Comparison of ENCODE assay signal across 13 cellular contexts in genomic region chr4:86497131-86497530, GRCh38.
DNase-seq lines count a peak whose midpoint lies in the region; ATAC-seq, FAIRE-seq and TF ChIP-seq lines count a peak whose summit lies in the region.
"Had no signal": no experiment of that assay in that cellular context is flagged by ENCODE, and none has a peak within 500 bp of the region (broad histone marks: within the 10 kb centered on the region; RNA-seq: fewer than 3 reads in every experiment).

No MANE protein-coding gene starts in this region.

- WGBS in GM12878 (ENCODE audit: insufficient coverage, insufficient replicate concordance, low lambda C conversion rate, missing lambda C conversion rate) = 40% methylated on average over 2 of the region's 2 CpGs

- H3K4me1 ChIP-seq in GM12878 (ENCODE audit: control insufficient read depth, insufficient read depth, low read length) (no peaks in the 10 kb centered on the region), vagina (peaks cover 17% of the 10 kb centered on the region)

- SMC1A ChIA-PET in GM12878 (lab: Charles Lee; ENCODE audit: uncharacterized antibody, unreplicated experiment) = interaction anchor here (0.7 to 9.1 kb wide), 47 partner anchors 8 to 738 kb away, joined by 3 to 190 read pairs (median 7); partner anchors contain the start of genes C4orf36 and PTPN13

- H4K20me1 ChIP-seq in GM12878 (ENCODE audit: control insufficient read depth, insufficient read depth) = no peaks in the 10 kb centered on the region

- H2AFZ ChIP-seq in GM12878 (ENCODE audit: control insufficient read depth, low read depth, low read length) = no peak overlapping the region

- POLR2A ChIA-PET in GM12878 (lab: Charles Lee) = interaction anchor here (1.1 to 2.3 kb wide), 2 partner anchors 25 to 651 kb away, joined by 3 to 10 read pairs; no protein-coding TSS in a partner anchor

- in situ Hi-C loops in GM12878 (cut with MboI) = loop anchor here (5.0 to 10.0 kb wide), 2 partner anchors 400 to 738 kb away; no protein-coding TSS in a partner anchor

- no peak overlapping the region for H3K4me3 ChIP-seq in GM12878
- no peak overlapping the region for H3K4me3 ChIP-seq in vagina

- H3K79me2 ChIP-seq in GM12878 (ENCODE audit: control insufficient read depth, insufficient read depth, low read length) = no peaks in the 10 kb centered on the region

- TF ChIP-seq CTCF in GM12878 (IDR thresholded peaks at IDR 0.05 in 2 of 3, conservative IDR thresholded peaks at IDR 0.05 in 1 of 3; ENCODE audit: control insufficient read depth in 2 of 3, extremely low read depth in 1 of 3, insufficient read depth in 1 of 3, low read depth in 3 of 3, low read length in 3 of 3) (no peak), vagina (IDR thresholded peaks at IDR 0.05) (no peak)

- no peak overlapping the region for H3K27ac ChIP-seq in GM12878 (ENCODE audit: control insufficient read depth, insufficient read depth)
- peak overlapping the region; percentile 22 for H3K27ac ChIP-seq in vagina

- intact Hi-C loops in Right ventricle myocardium superior (cut with DNase I) (loop anchor here (5.0 kb wide), 1 partner anchor 400 kb away; no protein-coding TSS in a partner anchor), cardiac septum (cut with DNase I) (loop anchor here (1.0 kb wide), 1 partner anchor 398 kb away; no protein-coding TSS in a partner anchor), GM12878 (cut with micrococcal nuclease; ENCODE audit: unreplicated experiment) (loop anchor here (5.0 to 10.0 kb wide), 6 partner anchors 185 to 740 kb away; no protein-coding TSS in a partner anchor), vagina (cut with DNase I) (loop anchor here (10.0 kb wide), 1 partner anchor 398 kb away; the partner anchor contains the start of gene C4orf36)

- CTCF ChIA-PET in GM12878 (lab: Yijun Ruan, JAX) = interaction anchor here (0.9 to 9.4 kb wide), 47 partner anchors 9 to 738 kb away, joined by 3 to 307 read pairs (median 8); partner anchors contain the start of genes C4orf36 and PTPN13

- DNase-seq in Right ventricle myocardium superior = no peak
- no peak for DNase-seq in cardiac septum (ENCODE audit: low spot score)
- DNase-seq in GM12878 (ENCODE audit: low read depth, low spot score) = peak; percentile 16
- peak; percentile 73 for DNase-seq in kidney glomerular epithelial cell (lab: John Stamatoyannopoulos, UW)
- DNase-seq in vagina (ENCODE audit: extremely low spot score in 2 of 2) = no peak
- DNase-seq in CD1c-positive myeloid dendritic cell (ENCODE audit: extremely low spot score) = no peak
- DNase-seq: activated CD8-positive, alpha-beta T cell treated with anti-CD3 and anti-CD28 coated beads, Interleukin-2, amount 10 ng/mL, durations not matched to agents 7 days and 5 days; activated naive CD8-positive, alpha-beta T cell treated with anti-CD3 and anti-CD28 coated beads for 36 hours; GDM1; NCI-H1048; NCI-H748 treated with DMSO at 0.1 percent for 48 hours had no signal

- H3K9ac ChIP-seq in GM12878 (ENCODE audit: control insufficient read depth, insufficient read depth, low read length) = no peak overlapping the region

- H3K36me3 ChIP-seq in GM12878 (ENCODE audit: control insufficient read depth in 2 of 2, insufficient read depth in 2 of 2, low read length in 1 of 2) = no peaks in the 10 kb centered on the region
- H3K36me3 ChIP-seq in vagina = no peaks in the 10 kb centered on the region

- ATAC-seq in Right ventricle myocardium superior (ENCODE audit: poor library complexity) (peak; percentile 77), GM12878 (peak; percentile 57), HG03097 (IDR thresholded peaks at IDR 0.05; ENCODE audit: low FRiP score, unreplicated experiment) (no peak), GM19452 (IDR thresholded peaks at IDR 0.05; ENCODE audit: unreplicated experiment) (no peak)
- ATAC-seq: activated CD8-positive, alpha-beta T cell treated with anti-CD3 and anti-CD28 coated beads, Interleukin-2, amount 10 ng/mL, durations not matched to agents 7 days and 5 days had no signal

- TF ChIP-seq RAD21 in GM12878 (IDR thresholded peaks at IDR 0.05; ENCODE audit: insufficient read depth, low read depth, low read length) = no peak

- FAIRE-seq in GM12878 (lab: Jason Lieb, UNC) = no peak

- RAD21 ChIA-PET in GM12878 (lab: Charles Lee; ENCODE audit: unreplicated experiment) = interaction anchor here (0.6 to 8.5 kb wide), 24 partner anchors 13 to 738 kb away, joined by 3 to 177 read pairs (median 6); partner anchors contain the start of genes AFF1, C4orf36 and PTPN13

- no TSS peak for BruUV-seq in GM12878 (replicated peaks; lab: Mats Ljungman, UMichigan)

- no peak for TF ChIP-seq POLR2A in GM12878 (IDR thresholded peaks at IDR 0.05; ENCODE audit: low read depth, low read length)
- TF ChIP-seq POLR2A in vagina (IDR thresholded peaks at IDR 0.05) = no peak

- H3K9me3 ChIP-seq in GM12878 (replicated peaks; ENCODE audit: control insufficient read depth, insufficient read depth, low read length) (no peaks in the 10 kb centered on the region), vagina (no peaks in the 10 kb centered on the region)

- TF ChIP-seq EP300 in GM12878 (IDR thresholded peaks at IDR 0.05; ENCODE audit: borderline replicate concordance in 1 of 2, control insufficient read depth in 1 of 2, low read depth in 2 of 2, low read length in 2 of 2) = no peak

- H3K27me3 ChIP-seq in GM12878 (replicated peaks in 1 of 2; ENCODE audit: control insufficient read depth in 2 of 2, insufficient read depth in 2 of 2, low read length in 1 of 2) (no peaks in the 10 kb centered on the region), vagina (no peaks in the 10 kb centered on the region)

- no peak overlapping the region for H3K4me2 ChIP-seq in GM12878 (ENCODE audit: control insufficient read depth, insufficient read depth)

TF ChIP-seq in GM12878, 131 proteins besides CTCF, POLR2A, EP300 and RAD21 (continues in another document):
- peak; percentile 42; the same call in 1 of the 2 replicates for TF ChIP-seq RELB (IDR thresholded peaks at IDR 0.05; ENCODE audit: low read depth)
- no peak for TF ChIP-seq REST (IDR thresholded peaks at IDR 0.05; ENCODE audit: low read depth, low read length)
- TF ChIP-seq EED (IDR thresholded peaks at IDR 0.05; ENCODE audit: low read depth) = peak; percentile 62
- peak; percentile 55; the same call in 1 of the 2 replicates for TF ChIP-seq SPI1 (IDR thresholded peaks at IDR 0.05; ENCODE audit: borderline replicate concordance, insufficient read depth, low read depth, low read length)
- peak; percentile 37 to 63; a peak in 2 of 4 replicates for TF ChIP-seq IKZF2 (IDR thresholded peaks at IDR 0.05)
- TF ChIP-seq SKIL (IDR thresholded peaks at IDR 0.05; ENCODE audit: low read depth, poor library complexity, severe bottlenecking) = no peak
- no peak for TF ChIP-seq PML (IDR thresholded peaks at IDR 0.05; ENCODE audit: low read length)

Comparison
In these comparisons a context has a peak if more than half of its experiments do, and no peak if none do; other contexts are left out.
1. ATAC-seq: peak in Right ventricle myocardium superior (single experiment) and GM12878 (single experiment); none in HG03097 (single experiment) and GM19452 (single experiment).
2. DNase-seq: peak in GM12878 (single experiment) and kidney glomerular epithelial cell (single experiment); none in Right ventricle myocardium superior (single experiment), cardiac septum (single experiment), vagina (0 of 2) and CD1c-positive myeloid dendritic cell (single experiment).